In the genomic region with DNA sequence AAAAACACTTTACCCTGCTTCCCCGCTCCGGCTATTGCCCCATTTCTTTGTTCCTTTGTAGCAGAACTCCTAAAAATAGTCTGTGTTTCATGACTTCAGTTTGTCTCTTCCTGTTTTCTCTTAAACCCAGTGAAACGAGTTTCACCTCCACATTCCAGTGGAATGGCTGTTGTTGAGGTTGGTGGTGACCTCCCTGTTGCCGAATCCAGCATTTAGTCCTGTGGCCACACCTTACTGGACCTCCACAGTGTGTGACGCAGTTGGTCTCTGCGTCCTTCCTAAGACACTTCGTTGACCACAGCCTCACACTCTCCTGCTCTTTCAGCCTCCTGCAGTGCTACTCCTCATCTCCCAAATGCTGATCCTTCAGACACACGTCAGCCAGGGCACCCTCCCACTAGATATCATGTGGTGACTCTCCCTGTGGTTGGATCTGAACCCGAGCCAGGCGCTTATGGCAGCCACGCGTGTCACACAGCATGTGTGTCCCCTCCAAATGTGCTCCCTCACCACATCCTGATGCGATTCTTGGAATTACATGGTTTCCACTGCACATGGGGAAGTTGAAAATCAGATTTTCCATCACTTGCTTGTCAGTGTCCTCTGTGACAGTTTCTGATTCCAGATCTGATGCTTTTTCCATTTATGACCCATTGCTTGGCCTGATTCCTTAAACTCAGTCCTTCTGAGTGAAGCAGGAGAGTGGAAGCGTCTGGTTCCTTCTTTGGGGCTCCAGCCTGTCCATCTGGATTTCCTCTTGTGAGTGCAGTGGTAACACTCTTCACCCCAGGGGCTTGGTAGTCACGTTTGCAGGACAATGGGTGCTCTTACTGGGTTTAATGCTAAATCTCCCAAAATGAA, we compare ENCODE assay signal across 9 cellular contexts.
DNase-seq lines count a peak whose midpoint lies in the region; ATAC-seq and TF ChIP-seq lines count a peak whose summit lies in the region.
"Had no signal": no experiment of that assay in that cellular context is flagged by ENCODE, and none has a peak within 500 bp of the region (broad histone marks: within the 10 kb centered on the region; RNA-seq: fewer than 3 reads in every experiment).

No MANE protein-coding gene starts in this region.

- peaks cover 31% of the 10 kb centered on the region for H3K36me3 ChIP-seq in DOHH2 (ENCODE audit: control insufficient read depth, low read length)

- H3K9me3 ChIP-seq in DOHH2 (ENCODE audit: control insufficient read depth, insufficient read depth, low read length) = no peaks in the 10 kb centered on the region
- H3K9me3 ChIP-seq: testis had no signal

- no peaks in the 10 kb centered on the region for H3K36me3 Mint-ChIP-seq in chondrocyte (ENCODE audit: low read depth)

- H3K4me1 Mint-ChIP-seq in chondrocyte (ENCODE audit: low read depth) = peaks cover 61% of the 10 kb centered on the region

- no peaks in the 10 kb centered on the region for H4K20me1 ChIP-seq in DOHH2 (ENCODE audit: control insufficient read depth, insufficient read depth, low read depth, low read length)

- H3K27me3 ChIP-seq in DOHH2 (ENCODE audit: control insufficient read depth, low read length) = no peaks in the 10 kb centered on the region
- H3K27me3 ChIP-seq: testis had no signal

- no peaks in the 10 kb centered on the region for H3K9me2 ChIP-seq in DOHH2 (replicated peaks; ENCODE audit: control insufficient read depth, low read length)

- H3K27ac ChIP-seq in DOHH2 (ENCODE audit: low read depth, low read length) = peak overlapping the region; percentile 97
- H3K27ac ChIP-seq: testis had no signal

- DNase-seq in NOMO-1 treated with dmso at 0.1 percent for 144 hours (lab: John Stamatoyannopoulos, UW; ENCODE audit: unreplicated experiment) (peak; percentile 77), chondrocyte (ENCODE audit: low spot score) (no peak), non-pigmented ciliary epithelial cell (ENCODE audit: low read depth) (peak; percentile 76), amygdala (lab: John Stamatoyannopoulos, UW) (no peak)
- DNase-seq: testis had no signal

- H3K27me3 Mint-ChIP-seq in chondrocyte (ENCODE audit: low read depth) = no peaks in the 10 kb centered on the region

- peak overlapping the region; percentile 73 for H3K4me2 ChIP-seq in DOHH2 (ENCODE audit: low read length)

- peak overlapping the region; percentile 80 for H3K27ac Mint-ChIP-seq in chondrocyte (ENCODE audit: unreplicated experiment)

- peaks cover 13% of the 10 kb centered on the region for H3F3A ChIP-seq in DOHH2 (ENCODE audit: control insufficient read depth, insufficient read depth)

- peaks cover 69% of the 10 kb centered on the region for H3K4me1 ChIP-seq in DOHH2 (ENCODE audit: control insufficient read depth, low read length)

- no peak overlapping the region for H3K4me3 Mint-ChIP-seq in chondrocyte (ENCODE audit: unreplicated experiment)

- ATAC-seq in HG03025 (IDR thresholded peaks at IDR 0.05; ENCODE audit: low FRiP score, unreplicated experiment) (no peak), HG02763 (IDR thresholded peaks at IDR 0.05; ENCODE audit: unreplicated experiment) (no peak), GM21576 (IDR thresholded peaks at IDR 0.05; ENCODE audit: unreplicated experiment) (no peak)

- H3K9me3 Mint-ChIP-seq in chondrocyte (ENCODE audit: low read depth) = no peaks in the 10 kb centered on the region

- H3K4me3 ChIP-seq in DOHH2 (ENCODE audit: low read length) = peak overlapping the region; percentile 67
- H3K4me3 ChIP-seq: testis had no signal

- peaks cover 5% of the 10 kb centered on the region; the same call in 1 of the 2 replicates for H3K79me2 ChIP-seq in DOHH2 (ENCODE audit: control insufficient read depth, low read length)

- TF ChIP-seq CTCF in DOHH2 (IDR thresholded peaks at IDR 0.05; ENCODE audit: low read depth, low read length, poor library complexity, severe bottlenecking) (no peak), chondrocyte (IDR thresholded peaks at IDR 0.05) (no peak)

Comparison
In these comparisons a context has a peak if more than half of its experiments do, and no peak if none do; other contexts are left out.
1. DNase-seq: peak in NOMO-1 treated with dmso at 0.1 percent for 144 hours (single experiment) and non-pigmented ciliary epithelial cell (single experiment); none in chondrocyte (single experiment) and amygdala (0 of 56).